ENCODE assay signal across 27 cellular contexts in the genomic region with DNA sequence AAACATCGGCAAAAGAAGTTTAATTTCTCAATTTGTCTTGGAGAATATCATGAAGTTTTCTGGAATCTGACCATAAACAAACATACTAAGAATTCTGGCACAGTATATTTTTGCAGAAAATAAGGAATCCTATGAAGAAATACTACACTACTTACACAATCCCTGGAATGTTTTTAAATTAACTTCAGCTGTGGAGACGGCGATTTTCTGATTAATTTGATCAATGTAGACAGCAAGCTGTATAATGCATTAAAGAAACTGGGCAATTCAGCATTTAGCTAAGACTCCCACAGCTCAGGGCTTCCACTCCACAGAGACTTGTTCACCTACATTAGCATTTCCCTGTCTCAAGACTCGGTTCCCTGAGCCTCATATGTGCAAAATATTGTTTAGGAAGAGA. TPM values are rescaled to one million over a fixed set of nuclear protein-coding genes. Genes with fewer than 3 reads are reported as not detected.
DNase-seq lines count a peak whose midpoint lies in the region; ATAC-seq and TF ChIP-seq lines count a peak whose summit lies in the region.
"Had no signal": no experiment of that assay in that cellular context is flagged by ENCODE, and none has a peak within 500 bp of the region (broad histone marks: within the 10 kb centered on the region; RNA-seq: fewer than 3 reads in every experiment).

No MANE protein-coding gene starts in this region.

- H3K9me3 ChIP-seq in BE2C (no peaks in the 10 kb centered on the region), tibial artery (peaks cover 0 to 3% (median 0%) of the 10 kb centered on the region in 3 donors)

- H3K27ac Mint-ChIP-seq in natural killer cell: no peak overlapping the region
- H3K27ac Mint-ChIP-seq: CD8-positive, alpha-beta memory T cell; GM23338 had no signal

- H3K4me1 ChIP-seq in BE2C (no peaks in the 10 kb centered on the region), tibial artery (no peaks in the 10 kb centered on the region)

- intact Hi-C loops in natural killer cell (cut with micrococcal nuclease) (no loop called here), tibial artery (cut with DNase I; ENCODE audit: low total_unique reads) (no loop called here)

- no peak overlapping the region for H3K4me3 ChIP-seq in BE2C (ENCODE audit: low read depth, low read length)
- H3K4me3 ChIP-seq in tibial artery: no peak overlapping the region
- H3K4me3 ChIP-seq: GM23338, PC-9, SK-N-MC had no signal

- peak; percentile 69 for DNase-seq in AG09319 (ENCODE audit: extremely low read depth, low read depth)
- peak; percentile 2 for DNase-seq in GM04504 (ENCODE audit: low read depth)
- peak; percentile 16 for DNase-seq in epidermal melanocyte (ENCODE audit: insufficient read length, low spot score)
- peak; percentile 24 for DNase-seq in fibroblast of the conjunctiva (ENCODE audit: low read depth)
- DNase-seq in natural killer cell: no peak
- DNase-seq in BE2C: no peak
- no peak for DNase-seq in tibial artery
- DNase-seq: C1 segment of cervical spinal cord; Calu3; CD8-positive, alpha-beta memory T cell; DMS153; HCEC 1CT; KG1; NCI-H1092; NCI-H1436 treated with DMSO at 0.1 percent for 48 hours; NCI-H2029; NCI-H2227 treated with DMSO at 0.1 percent for 48 hours; NCI-H510A; NCI-H748 treated with DMSO at 0.1 percent for 48 hours; PC-9; RPMI8226; SHP77 treated with DMSO at 0.1 percent for 48 hours had no signal

- peaks cover 20 to 46% of the 10 kb centered on the region in 2 donors for H3K27me3 Mint-ChIP-seq in natural killer cell (ENCODE audit: low read depth in 2 of 2)

- peaks cover 0 to 2% of the 10 kb centered on the region in 2 donors for H3K9me3 Mint-ChIP-seq in natural killer cell
- H3K9me3 Mint-ChIP-seq: GM23338 had no signal

- no peaks in the 10 kb centered on the region for H3K36me3 Mint-ChIP-seq in natural killer cell
- H3K36me3 Mint-ChIP-seq: CD8-positive, alpha-beta memory T cell had no signal

- TF ChIP-seq CTCF in AG09319 (IDR thresholded peaks at IDR 0.05; ENCODE audit: low read depth, low read length): no peak
- TF ChIP-seq CTCF in natural killer cell (IDR thresholded peaks at IDR 0.05): no peak
- TF ChIP-seq CTCF in BE2C (IDR thresholded peaks at IDR 0.05; ENCODE audit: low read depth, low read length): no peak
- no peak for TF ChIP-seq CTCF in tibial artery (IDR thresholded peaks at IDR 0.05)

- no peaks in the 10 kb centered on the region for H3K4me1 Mint-ChIP-seq in natural killer cell
- H3K4me1 Mint-ChIP-seq: CD8-positive, alpha-beta memory T cell; GM23338 had no signal

- no peaks in the 10 kb centered on the region for H3K27me3 ChIP-seq in BE2C
- H3K27me3 ChIP-seq in tibial artery: no peaks in the 10 kb centered on the region

- H3K27ac ChIP-seq in tibial artery: no peak overlapping the region
- H3K27ac ChIP-seq: PC-9, SK-N-MC had no signal

- no peak overlapping the region for H3K4me3 Mint-ChIP-seq in natural killer cell
- H3K4me3 Mint-ChIP-seq: CD8-positive, alpha-beta memory T cell; GM23338 had no signal

- ATAC-seq in natural killer cell (no peak), HG02642 (IDR thresholded peaks at IDR 0.05; ENCODE audit: poor library complexity, unreplicated experiment) (no peak)
- ATAC-seq: GM23338 had no signal

- H3K36me3 ChIP-seq in BE2C (no peaks in the 10 kb centered on the region), tibial artery (no peaks in the 10 kb centered on the region)

RNA-seq across cellular contexts. Expression of a gene that starts 12.2 kb away (rescaled TPM):
- not detected for total RNA-seq in natural killer cell
- polyA plus RNA-seq in BE2C (2012; ENCODE audit: insufficient read depth, insufficient read length, low read depth): not detected
- total RNA-seq: A172, Calu3, HT1080, PC-9 had no signal
- polyA plus RNA-seq: CD8-positive, alpha-beta memory T cell had no signal

Comparison
In these comparisons a context has a peak if more than half of its experiments do, and no peak if none do; other contexts are left out.
1. DNase-seq: peak in AG09319 (single experiment), GM04504 (single experiment), epidermal melanocyte (single experiment) and fibroblast of the conjunctiva (single experiment); none in natural killer cell (single experiment), BE2C (single experiment) and tibial artery (0 of 2).